8 cellular contexts compared by ENCODE assay signal in the genomic region with DNA sequence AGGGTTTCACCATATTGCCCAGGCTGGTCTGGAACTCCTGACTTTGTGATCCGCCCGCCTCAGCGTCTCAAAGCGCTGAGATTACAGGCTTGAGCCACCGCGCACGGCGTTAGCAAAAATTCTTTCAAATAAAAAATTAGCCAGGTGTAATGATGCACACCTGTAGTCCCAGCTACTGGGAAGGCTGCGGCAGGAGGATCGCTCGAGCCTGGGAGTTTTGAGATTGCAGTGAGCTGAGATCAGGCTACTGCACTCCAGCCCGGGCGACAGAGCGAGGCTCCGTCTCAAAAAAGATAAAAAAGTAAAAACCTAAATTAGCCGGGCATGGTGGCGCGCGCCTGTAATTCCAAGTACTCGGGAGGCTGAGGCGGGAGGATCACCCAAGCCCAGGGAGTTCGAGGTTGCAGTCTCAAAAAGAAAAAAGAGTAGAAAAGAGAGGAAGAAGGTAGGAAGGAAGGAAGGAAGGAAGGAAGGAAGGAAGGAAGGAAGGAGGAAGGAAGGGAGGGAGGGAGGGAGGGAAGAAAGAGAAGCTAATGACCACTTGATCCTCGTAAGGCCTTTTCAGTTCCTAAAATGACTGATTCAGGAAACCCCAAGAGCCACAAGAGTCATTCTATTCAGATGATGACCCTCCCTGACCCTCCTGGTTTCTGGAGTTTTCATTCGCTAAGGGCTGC. TPM values are rescaled to one million over a fixed set of nuclear protein-coding genes. Genes with fewer than 3 reads are reported as not detected.
A peak's percentile ranks its signal among the peaks of the same experiment; 100 is the strongest.
DNase-seq lines count a peak whose midpoint lies in the region; ATAC-seq and TF ChIP-seq lines count a peak whose summit lies in the region.

No MANE protein-coding gene starts in this region.

- no peaks in the 10 kb centered on the region for H3K9me3 Mint-ChIP-seq in activated T-helper 17 cell treated with anti-CD3 and anti-CD28 coated beads, Interleukin-2, amount 50 U/mL, for 72 hours
- H3K9me3 Mint-ChIP-seq in immature natural killer cell, result no peaks in the 10 kb centered on the region

- H3K9me3 ChIP-seq in thoracic aorta, result no peaks in the 10 kb centered on the region

- H3K27me3 Mint-ChIP-seq in activated T-helper 17 cell treated with anti-CD3 and anti-CD28 coated beads, Interleukin-2, amount 50 U/mL, for 72 hours, result peaks cover 3% of the 10 kb centered on the region
- H3K27me3 Mint-ChIP-seq in immature natural killer cell (ENCODE audit: low read depth in 3 of 3), result peaks cover 8 to 9% (median 8%) of the 10 kb centered on the region in 3 donors

- peak overlapping the region; percentile 72 for H3K4me3 Mint-ChIP-seq in activated T-helper 17 cell treated with anti-CD3 and anti-CD28 coated beads, Interleukin-2, amount 50 U/mL, for 72 hours
- H3K4me3 Mint-ChIP-seq in immature natural killer cell, result peak overlapping the region; percentile 69 to 83 (median 79)

- no peak overlapping the region for H3K27ac Mint-ChIP-seq in activated T-helper 17 cell treated with anti-CD3 and anti-CD28 coated beads, Interleukin-2, amount 50 U/mL, for 72 hours
- H3K27ac Mint-ChIP-seq in immature natural killer cell, result peak overlapping the region in 5 of 6 donors; percentile 30 to 61 (median 57)

- intact Hi-C loops in Right ventricle myocardium inferior (cut with DNase I), result loop anchor here (5.0 kb wide), 2 partner anchors 65 to 200 kb away; a partner anchor contains a TSS
- intact Hi-C loops in left ventricle myocardium superior (cut with micrococcal nuclease), result no loop called here

- H3K36me3 ChIP-seq in thoracic aorta, result no peaks in the 10 kb centered on the region

- TF ChIP-seq CTCF in thoracic aorta (IDR thresholded peaks at IDR 0.05), result no peak

- peak; percentile 12 for ATAC-seq in Right ventricle myocardium inferior
- no peak for ATAC-seq in left ventricle myocardium superior
- peak; percentile 28 for ATAC-seq in HG03378 (IDR thresholded peaks at IDR 0.05; ENCODE audit: unreplicated experiment)
- peak; percentile 65 for ATAC-seq in activated T-helper 17 cell treated with anti-CD3 and anti-CD28 coated beads, Interleukin-2, amount 50 U/mL, for 72 hours (replicated peaks)
- ATAC-seq in thoracic aorta (ENCODE audit: insufficient number of reproducible peaks, low FRiP score, low read depth), result peak; percentile 13

- no peaks in the 10 kb centered on the region for H3K36me3 Mint-ChIP-seq in activated T-helper 17 cell treated with anti-CD3 and anti-CD28 coated beads, Interleukin-2, amount 50 U/mL, for 72 hours (ENCODE audit: low read depth)
- H3K36me3 Mint-ChIP-seq in immature natural killer cell, result no peaks in the 10 kb centered on the region

- no peak for DNase-seq in Right ventricle myocardium inferior (ENCODE audit: missing footprints)
- no peak for DNase-seq in left ventricle myocardium superior
- no peak for DNase-seq in immature natural killer cell
- no peak for DNase-seq in thoracic aorta (ENCODE audit: low spot score)
- no peak for DNase-seq in NAMALWA (ENCODE audit: low spot score)
- no peak for DNase-seq in NCI-H2171 treated with DMSO at 0.1 percent for 48 hours (lab: John Stamatoyannopoulos, UW)

- no peaks in the 10 kb centered on the region for H3K27me3 ChIP-seq in thoracic aorta (replicated peaks; ENCODE audit: insufficient read depth)

- peak overlapping the region; percentile 94 for H3K4me3 ChIP-seq in thoracic aorta

- peak overlapping the region; percentile 92 to 93 for H3K27ac ChIP-seq in thoracic aorta

- H3K4me1 ChIP-seq in thoracic aorta (ENCODE audit: control insufficient read depth in 1 of 2, low read depth in 2 of 2), result peaks cover 4 to 6% of the 10 kb centered on the region in 2 donors

- peaks cover 5% of the 10 kb centered on the region for H3K4me1 Mint-ChIP-seq in activated T-helper 17 cell treated with anti-CD3 and anti-CD28 coated beads, Interleukin-2, amount 50 U/mL, for 72 hours
- peaks cover 6 to 9% of the 10 kb centered on the region in 2 donors for H3K4me1 Mint-ChIP-seq in immature natural killer cell

RNA-seq across cellular contexts. Expression of a gene that starts 59.2 kb away (rescaled TPM):
- total RNA-seq in Right ventricle myocardium inferior, result 419 TPM
- 426 TPM for total RNA-seq in left ventricle myocardium superior
- not detected for total RNA-seq in activated T-helper 17 cell treated with anti-CD3 and anti-CD28 coated beads, Interleukin-2, amount 50 U/mL, for 72 hours
- not detected for polyA plus RNA-seq in immature natural killer cell
- 1 to 10 TPM in 1 of 2 donors, under 1 TPM in 1; 0.68 to 1.1 TPM for total RNA-seq in thoracic aorta

Comparison
In these comparisons a context has a peak if more than half of its experiments do, and no peak if none do; other contexts are left out.
1. RNA of a gene that starts 59.2 kb away (total RNA-seq): 426 TPM in left ventricle myocardium superior (single experiment) and 419 TPM in Right ventricle myocardium inferior (single experiment); 0.68 to 1.1 TPM in thoracic aorta and not detected in activated T-helper 17 cell treated with anti-CD3 and anti-CD28 coated beads, Interleukin-2, amount 50 U/mL, for 72 hours; every median in the first group is over 100 times any median in the second.